Comparison of ENCODE assay signal across 1 cellular context in genomic region chr1:162391790-162392563, GRCh38.
TF ChIP-seq lines count a peak whose summit lies in the region.

No MANE protein-coding gene starts in this region.

TF ChIP-seq in K562, 482 proteins besides CTCF, POLR2A, EP300 and RAD21 (continued from another document and continues in another):
- TF ChIP-seq HMGXB4 (CRISPR knock-in tag; IDR thresholded peaks at IDR 0.05) (no peak), MYC (IDR thresholded peaks at IDR 0.05; ENCODE audit: low read depth, low read length) (no peak), MYC (CRISPR knock-in tag; IDR thresholded peaks at IDR 0.05; ENCODE audit: borderline replicate concordance, low read depth) (no peak), EHMT2 (IDR thresholded peaks at IDR 0.05) (peak; percentile 41; the same call in 1 of the 2 replicates), ZNF311 (CRISPR knock-in tag; IDR thresholded peaks at IDR 0.05) (no peak), ZNF75A (CRISPR knock-in tag; IDR thresholded peaks at IDR 0.05) (no peak), E2F3 (CRISPR knock-in tag; IDR thresholded peaks at IDR 0.05) (no peak), PBX2 (CRISPR knock-in tag; IDR thresholded peaks at IDR 0.05; ENCODE audit: low read depth) (no peak), PBX2 (tag; conservative IDR thresholded peaks at IDR 0.05; ENCODE audit: low read depth) (peak; percentile 76), CBFB (CRISPR knock-in tag; IDR thresholded peaks at IDR 0.05) (no peak), ETV6 (IDR thresholded peaks at IDR 0.05; ENCODE audit: borderline replicate concordance in 1 of 2, low read depth in 2 of 2, low read length in 1 of 2) (peak; percentile 92 to 93), ETV6 (CRISPR knock-in tag; IDR thresholded peaks at IDR 0.05; ENCODE audit: borderline replicate concordance) (no peak), ZKSCAN8 (CRISPR knock-in tag; IDR thresholded peaks at IDR 0.05) (no peak), NR4A1 (CRISPR knock-in tag; IDR thresholded peaks at IDR 0.05) (no peak), NR4A1 (tag; IDR thresholded peaks at IDR 0.05) (no peak), KAT7 (CRISPR knock-in tag; IDR thresholded peaks at IDR 0.05; ENCODE audit: borderline replicate concordance) (peak; percentile 77; the same call in 1 of the 2 replicates), NR3C1 (CRISPR knock-in tag; IDR thresholded peaks at IDR 0.05) (no peak), SAFB (IDR thresholded peaks at IDR 0.05; ENCODE audit: borderline replicate concordance, low read depth, low read length) (no peak), CHAMP1 (IDR thresholded peaks at IDR 0.05) (peak; percentile 66; the same call in 1 of the 2 replicates), CBX3 (IDR thresholded peaks at IDR 0.05; ENCODE audit: borderline replicate concordance in 1 of 2, low read length in 2 of 2) (peak in 1 of 2 experiments; percentile 54; a peak in 1 of 3 replicates), NR2C2 (CRISPR knock-in tag; IDR thresholded peaks at IDR 0.05) (no peak), NR2C2 (tag; IDR thresholded peaks at IDR 0.05) (no peak), ZSCAN29 (IDR thresholded peaks at IDR 0.05) (no peak), ZNF589 (CRISPR knock-in tag; IDR thresholded peaks at IDR 0.05; ENCODE audit: low read depth) (no peak), MBD2 (IDR thresholded peaks at IDR 0.05; ENCODE audit: borderline replicate concordance, low read depth) (no peak), KDM2B (CRISPR knock-in tag; IDR thresholded peaks at IDR 0.05) (no peak), TFAM (CRISPR knock-in tag; conservative IDR thresholded peaks at IDR 0.05) (no peak), CHD7 (IDR thresholded peaks at IDR 0.05; ENCODE audit: low read depth, low read length) (no peak), ZNF41 (CRISPR knock-in tag; conservative IDR thresholded peaks at IDR 0.05) (no peak), MXI1 (IDR thresholded peaks at IDR 0.05; ENCODE audit: low read depth, low read length) (no peak), PREB (CRISPR knock-in tag; IDR thresholded peaks at IDR 0.05) (no peak), RBFOX2 (IDR thresholded peaks at IDR 0.05; ENCODE audit: low read depth, low read length) (0 out of 2 replicates have a peak, but pooled peaks have one; percentile 21), GTF3C2 (IDR thresholded peaks at IDR 0.05; ENCODE audit: borderline replicate concordance, extremely low read depth, insufficient read length) (no peak), ETV5 (CRISPR knock-in tag; IDR thresholded peaks at IDR 0.05; ENCODE audit: low read depth) (no peak), LARP7 (IDR thresholded peaks at IDR 0.05) (peak; percentile 78; the same call in 1 of the 2 replicates), ZC3H4 (CRISPR knock-in tag; IDR thresholded peaks at IDR 0.05; ENCODE audit: borderline replicate concordance) (no peak), ERF (CRISPR knock-in tag; IDR thresholded peaks at IDR 0.05) (no peak)
